Comparison of ENCODE assay signal across 24 cellular contexts in the genomic region with DNA sequence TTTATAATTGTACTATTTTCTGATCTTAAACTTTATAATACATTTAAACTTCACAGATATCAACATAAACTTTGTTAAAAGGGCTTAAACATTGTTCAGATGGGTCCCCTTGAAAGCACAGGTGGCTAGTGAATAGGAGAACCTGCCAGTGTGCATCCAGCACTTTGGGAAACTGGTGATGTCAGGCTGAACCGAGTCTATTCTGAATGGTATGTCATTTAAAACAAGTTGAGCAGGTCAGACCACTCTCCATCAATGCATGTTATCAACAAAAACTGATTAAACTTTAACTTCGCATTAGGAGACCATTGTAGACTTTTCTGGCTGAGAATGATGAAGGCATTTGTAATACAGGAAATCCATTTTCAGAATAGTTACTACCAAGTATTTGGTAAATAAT. TPM values are rescaled to one million over a fixed set of nuclear protein-coding genes. Genes with fewer than 3 reads are reported as not detected.
DNase-seq lines count a peak whose midpoint lies in the region; ATAC-seq, FAIRE-seq and TF ChIP-seq lines count a peak whose summit lies in the region.
"Had no signal": no experiment of that assay in that cellular context is flagged by ENCODE, and none has a peak within 500 bp of the region (broad histone marks: within the 10 kb centered on the region; RNA-seq: fewer than 3 reads in every experiment).

No MANE protein-coding gene starts in this region.

- H3K4ac ChIP-seq in mesendoderm (ENCODE audit: low read depth, low read length) = no peak overlapping the region

- FAIRE-seq in bronchial epithelial cell (lab: Jason Lieb, UNC) (no peak), kidney (lab: Jason Lieb, UNC) (no peak)
- FAIRE-seq: A204.1, TTC549 had no signal

- H4K5ac ChIP-seq in mesendoderm (ENCODE audit: low read length) = no peak overlapping the region

- TF ChIP-seq CTCF in bronchial epithelial cell (IDR thresholded peaks at IDR 0.05; ENCODE audit: insufficient read depth, low read length, severe bottlenecking) = no peak
- TF ChIP-seq CTCF in kidney (IDR thresholded peaks at IDR 0.05; ENCODE audit: borderline replicate concordance, extremely low read depth, insufficient read depth) = no peak

- H3K4me3 Mint-ChIP-seq in activated CD8-positive, alpha-beta memory T cell treated with anti-CD3 and anti-CD28 coated beads, Interleukin-2, amount 10 ng/mL, durations not matched to agents 7 days and 5 days = no peak overlapping the region
- H3K4me3 Mint-ChIP-seq: activated naive CD4-positive, alpha-beta T cell treated with anti-CD3 and anti-CD28 coated beads, Interleukin-2, amount 10 ng/mL, durations not matched to agents 7 days and 5 days; natural killer cell had no signal

- no peaks in the 10 kb centered on the region for H3K4me1 Mint-ChIP-seq in activated CD8-positive, alpha-beta memory T cell treated with anti-CD3 and anti-CD28 coated beads, Interleukin-2, amount 10 ng/mL, durations not matched to agents 7 days and 5 days
- H3K4me1 Mint-ChIP-seq: activated naive CD4-positive, alpha-beta T cell treated with anti-CD3 and anti-CD28 coated beads, Interleukin-2, amount 10 ng/mL, durations not matched to agents 7 days and 5 days; natural killer cell had no signal

- DNase-seq in COR-L47 (lab: John Stamatoyannopoulos, UW) (peak; percentile 41), NCI-H146 treated with DMSO at 0.1 percent for 48 hours (lab: John Stamatoyannopoulos, UW; ENCODE audit: unreplicated experiment) (peak; percentile 46), bronchial epithelial cell (ENCODE audit: low read depth) (peak; percentile 70), mesendoderm (peak; percentile 27), kidney (no peak), middle frontal gyrus (ENCODE audit: extremely low spot score, low spot score) (no peak)
- no peak for DNase-seq in activated CD8-positive, alpha-beta memory T cell treated with anti-CD3 and anti-CD28 coated beads, Interleukin-2, amount 10 ng/mL, durations not matched to agents 7 days and 5 days
- DNase-seq: activated CD4-positive, alpha-beta T cell treated with anti-CD3 and anti-CD28 coated beads, Interleukin-2, amount 50 U/mL, for 1 hour; activated naive CD4-positive, alpha-beta T cell treated with anti-CD3 and anti-CD28 coated beads, Interleukin-2, amount 10 ng/mL, durations not matched to agents 7 days and 5 days; C1 segment of cervical spinal cord; DND-41; gastrocnemius medialis; HCEC 1CT; Kasumi-1; natural killer cell; NCI-H187; NCI-H82; Peyer's patch; psoas muscle; spleen had no signal

- H3K36me3 ChIP-seq in bronchial epithelial cell (ENCODE audit: control insufficient read depth, insufficient read depth, low read length) (no peaks in the 10 kb centered on the region), mesendoderm (ENCODE audit: control insufficient read depth, insufficient read depth, low read length) (no peaks in the 10 kb centered on the region), kidney (ENCODE audit: control insufficient read depth in 1 of 2, insufficient read depth in 2 of 2, low read length in 2 of 2) (no peaks in the 10 kb centered on the region)
- H3K36me3 ChIP-seq: gastrocnemius medialis, Peyer's patch, spleen had no signal

- ATAC-seq in GM21619 (IDR thresholded peaks at IDR 0.05; ENCODE audit: unreplicated experiment) = no peak
- ATAC-seq in activated CD8-positive, alpha-beta memory T cell treated with anti-CD3 and anti-CD28 coated beads, Interleukin-2, amount 10 ng/mL, durations not matched to agents 7 days and 5 days = no peak
- ATAC-seq: gastrocnemius medialis, natural killer cell, psoas muscle, SK-N-SH treated with all-trans-retinoic acid at 6 μM for 48 hours had no signal

- H3K56ac ChIP-seq in mesendoderm (ENCODE audit: low read length) = no peak overlapping the region

- no peaks in the 10 kb centered on the region for H3K79me2 ChIP-seq in mesendoderm (ENCODE audit: control insufficient read depth, insufficient read depth, low read length)

- no peaks in the 10 kb centered on the region for H3K27me3 Mint-ChIP-seq in activated CD8-positive, alpha-beta memory T cell treated with anti-CD3 and anti-CD28 coated beads, Interleukin-2, amount 10 ng/mL, durations not matched to agents 7 days and 5 days
- H3K27me3 Mint-ChIP-seq: activated naive CD4-positive, alpha-beta T cell treated with anti-CD3 and anti-CD28 coated beads, Interleukin-2, amount 10 ng/mL, durations not matched to agents 7 days and 5 days had no signal

- no peak overlapping the region for H3K18ac ChIP-seq in mesendoderm (ENCODE audit: low read length)

- intact Hi-C loops in kidney (cut with DNase I) = no loop called here

- no peaks in the 10 kb centered on the region for H3K27me3 ChIP-seq in bronchial epithelial cell (ENCODE audit: control insufficient read depth, insufficient read depth, low read length)
- H3K27me3 ChIP-seq in mesendoderm (ENCODE audit: insufficient read depth, low read length, poor library complexity) = no peaks in the 10 kb centered on the region
- H3K27me3 ChIP-seq: gastrocnemius medialis, Peyer's patch had no signal

- H2AK5ac ChIP-seq in mesendoderm (ENCODE audit: low read length) = no peak overlapping the region

- H2BK15ac ChIP-seq in mesendoderm (replicated peaks; ENCODE audit: low read depth) = no peak overlapping the region

- CTCF ChIA-PET in activated CD8-positive, alpha-beta memory T cell treated with anti-CD3 and anti-CD28 coated beads, Interleukin-2, amount 10 ng/mL, durations not matched to agents 7 days and 5 days (lab: Charles Lee) = no interaction called here

- H3K23ac ChIP-seq in mesendoderm (ENCODE audit: low read length) = no peak overlapping the region

- H2BK120ac ChIP-seq in mesendoderm (ENCODE audit: low read depth, low read length) = no peak overlapping the region

- no peak overlapping the region for H3K4me2 ChIP-seq in mesendoderm (ENCODE audit: low read length)

- WGBS in mesendoderm (ENCODE audit: extremely low coverage, insufficient coverage, low lambda C conversion rate) = no CpG with 5 or more reads among the region's 2 CpGs

- no peak overlapping the region for H3K27ac Mint-ChIP-seq in activated CD8-positive, alpha-beta memory T cell treated with anti-CD3 and anti-CD28 coated beads, Interleukin-2, amount 10 ng/mL, durations not matched to agents 7 days and 5 days
- H3K27ac Mint-ChIP-seq: activated naive CD4-positive, alpha-beta T cell treated with anti-CD3 and anti-CD28 coated beads, Interleukin-2, amount 10 ng/mL, durations not matched to agents 7 days and 5 days; natural killer cell had no signal

- no peaks in the 10 kb centered on the region for H3K79me1 ChIP-seq in mesendoderm (ENCODE audit: low read length)

- H3K9me3 Mint-ChIP-seq in activated CD8-positive, alpha-beta memory T cell treated with anti-CD3 and anti-CD28 coated beads, Interleukin-2, amount 10 ng/mL, durations not matched to agents 7 days and 5 days (ENCODE audit: low read depth) = no peaks in the 10 kb centered on the region
- H3K9me3 Mint-ChIP-seq: activated naive CD4-positive, alpha-beta T cell treated with anti-CD3 and anti-CD28 coated beads, Interleukin-2, amount 10 ng/mL, durations not matched to agents 7 days and 5 days had no signal

- H3K27ac ChIP-seq in mesendoderm (ENCODE audit: low read depth, low read length) = no peak overlapping the region
- no peak overlapping the region for H3K27ac ChIP-seq in kidney (ENCODE audit: low read depth in 2 of 2, low read length in 2 of 2)
- H3K27ac ChIP-seq: gastrocnemius medialis, Peyer's patch, psoas muscle, spleen had no signal

- no peak overlapping the region for H3K9ac ChIP-seq in mesendoderm (ENCODE audit: low read length)
- H3K9ac ChIP-seq in kidney (ENCODE audit: low read length in 2 of 2) = no peak overlapping the region

- H2BK5ac ChIP-seq in mesendoderm (ENCODE audit: low read length) = no peak overlapping the region

- H3K36me3 Mint-ChIP-seq in activated CD8-positive, alpha-beta memory T cell treated with anti-CD3 and anti-CD28 coated beads, Interleukin-2, amount 10 ng/mL, durations not matched to agents 7 days and 5 days = no peaks in the 10 kb centered on the region
- H3K36me3 Mint-ChIP-seq: activated naive CD4-positive, alpha-beta T cell treated with anti-CD3 and anti-CD28 coated beads, Interleukin-2, amount 10 ng/mL, durations not matched to agents 7 days and 5 days; natural killer cell had no signal

- no peaks in the 10 kb centered on the region for H3K9me3 ChIP-seq in kidney (ENCODE audit: control insufficient read depth in 1 of 2, low read length in 2 of 2)
- H3K9me3 ChIP-seq: gastrocnemius medialis, Peyer's patch, psoas muscle, spleen had no signal

- H3K4me1 ChIP-seq in mesendoderm (ENCODE audit: control insufficient read depth, low read depth, low read length) (no peaks in the 10 kb centered on the region), kidney (ENCODE audit: control insufficient read depth in 1 of 2, insufficient read depth in 1 of 2, low read depth in 1 of 2, low read length in 2 of 2) (no peaks in the 10 kb centered on the region)
- H3K4me1 ChIP-seq: gastrocnemius medialis, Peyer's patch, psoas muscle, spleen had no signal

- H3K4me3 ChIP-seq in bronchial epithelial cell (ENCODE audit: low read depth, low read length) = no peak overlapping the region
- no peak overlapping the region for H3K4me3 ChIP-seq in mesendoderm (ENCODE audit: low read length)
- H3K4me3 ChIP-seq in kidney (ENCODE audit: low read length in 2 of 2) = no peak overlapping the region
- H3K4me3 ChIP-seq: gastrocnemius medialis, Peyer's patch, psoas muscle, spleen had no signal

- no peak overlapping the region for H4K8ac ChIP-seq in mesendoderm (ENCODE audit: low read depth, low read length)

RNA-seq across cellular contexts. Expression of a gene that starts 50.1 kb away (rescaled TPM):
- total RNA-seq in bronchial epithelial cell (under 0.01 TPM in 1 of 2 replicates, not detected in the other), kidney (16.9 TPM)
- 2.3 TPM for polyA plus RNA-seq in mesendoderm (2013, experiment 1 of 2)
- 2.4 TPM for polyA plus RNA-seq in mesendoderm (2013, experiment 2 of 2)
- 3.6 TPM for polyA plus RNA-seq in kidney (ENCODE audit: insufficient read depth, low read depth, low replicate concordance)
- under 1 TPM in 1 of 2 experiments, not detected in 1; 0.23 TPM for total RNA-seq in activated CD8-positive, alpha-beta memory T cell treated with anti-CD3 and anti-CD28 coated beads, Interleukin-2, amount 10 ng/mL, durations not matched to agents 7 days and 5 days
- total RNA-seq: natural killer cell had no signal

Comparison
In these comparisons a context has a peak if more than half of its experiments do, and no peak if none do; other contexts are left out.
1. DNase-seq: peak in COR-L47 (single experiment), NCI-H146 treated with DMSO at 0.1 percent for 48 hours (single experiment), bronchial epithelial cell (single experiment) and mesendoderm (single experiment); none in kidney (single experiment), middle frontal gyrus (single experiment) and activated CD8-positive, alpha-beta memory T cell treated with anti-CD3 and anti-CD28 coated beads, Interleukin-2, amount 10 ng/mL, durations not matched to agents 7 days and 5 days (single experiment).
2. RNA of a gene that starts 50.1 kb away (total RNA-seq): 16.9 TPM in kidney (single experiment); 0.23 TPM in activated CD8-positive, alpha-beta memory T cell treated with anti-CD3 and anti-CD28 coated beads, Interleukin-2, amount 10 ng/mL, durations not matched to agents 7 days and 5 days and under 0.01 TPM in bronchial epithelial cell; every median in the first group is over 10 times any median in the second.